1 cellular context compared by ENCODE assay signal in genomic region chr12:123089631-123090353, GRCh38.
A peak's percentile ranks its signal among the peaks of the same experiment; 100 is the strongest.
TF ChIP-seq lines count a peak whose summit lies in the region.

No MANE protein-coding gene starts in this region.

TF ChIP-seq in K562, 482 proteins besides CTCF, POLR2A, EP300 and RAD21 (continued from another document and continues in another):
- TF ChIP-seq ZBTB11 (CRISPR knock-in tag; IDR thresholded peaks at IDR 0.05) = no peak
- no peak for TF ChIP-seq ZNF668 (CRISPR knock-in tag; IDR thresholded peaks at IDR 0.05)
- TF ChIP-seq THAP12 (CRISPR knock-in tag; IDR thresholded peaks at IDR 0.05) = no peak
- peak; percentile 44; the same call in 1 of the 2 replicates for TF ChIP-seq PML (IDR thresholded peaks at IDR 0.05; ENCODE audit: low read length)
- no peak for TF ChIP-seq ZKSCAN1 (IDR thresholded peaks at IDR 0.05; ENCODE audit: low read depth, low read length)
- TF ChIP-seq SNIP1 (IDR thresholded peaks at IDR 0.05; ENCODE audit: low read depth) = no peak
- no peak for TF ChIP-seq NR4A1 (CRISPR knock-in tag; IDR thresholded peaks at IDR 0.05)
- no peak for TF ChIP-seq NR4A1 (tag; IDR thresholded peaks at IDR 0.05)
- TF ChIP-seq HDAC6 (IDR thresholded peaks at IDR 0.05; ENCODE audit: low read depth, low read length) = no peak
- TF ChIP-seq XRCC5 (IDR thresholded peaks at IDR 0.05; ENCODE audit: low read depth, low read length) = no peak
- TF ChIP-seq TFAM (CRISPR knock-in tag; conservative IDR thresholded peaks at IDR 0.05) = no peak
- TF ChIP-seq BMI1 (IDR thresholded peaks at IDR 0.05; ENCODE audit: low read length) = no peak
- TF ChIP-seq FOXP4 (CRISPR knock-in tag; IDR thresholded peaks at IDR 0.05; ENCODE audit: borderline replicate concordance) = no peak
- no peak for TF ChIP-seq ZNF24 (IDR thresholded peaks at IDR 0.05)
- no peak for TF ChIP-seq KDM2B (CRISPR knock-in tag; IDR thresholded peaks at IDR 0.05)
- no peak for TF ChIP-seq ERF (CRISPR knock-in tag; IDR thresholded peaks at IDR 0.05)
- no peak for TF ChIP-seq ETV6 (IDR thresholded peaks at IDR 0.05; ENCODE audit: borderline replicate concordance in 1 of 2, low read depth in 2 of 2, low read length in 1 of 2)
- TF ChIP-seq ETV6 (CRISPR knock-in tag; IDR thresholded peaks at IDR 0.05; ENCODE audit: borderline replicate concordance) = no peak
- no peak for TF ChIP-seq SIN3A (IDR thresholded peaks at IDR 0.05; ENCODE audit: borderline replicate concordance in 2 of 2, control insufficient read depth in 1 of 2, low read depth in 2 of 2, low read length in 2 of 2)
- 0 out of 2 replicates have a peak, but pooled peaks have one; percentile 24 for TF ChIP-seq BACH1 (tag; IDR thresholded peaks at IDR 0.05)
- TF ChIP-seq MXD1 (CRISPR knock-in tag; IDR thresholded peaks at IDR 0.05; ENCODE audit: borderline replicate concordance, poor library complexity, severe bottlenecking) = no peak
- peak; percentile 12; the same call in 1 of the 2 replicates for TF ChIP-seq MAFK (IDR thresholded peaks at IDR 0.05; ENCODE audit: low read length)
- peak; percentile 41 to 66; a peak in 2 of 4 replicates for TF ChIP-seq ARNT (IDR thresholded peaks at IDR 0.05)
- TF ChIP-seq TBL1XR1 (IDR thresholded peaks at IDR 0.05; ENCODE audit: low read length in 2 of 2) = peak in 1 of 2 experiments; percentile 67; a peak in 1 of 4 replicates
- no peak for TF ChIP-seq PRMT5 (CRISPR knock-in tag; IDR thresholded peaks at IDR 0.05)
- no peak for TF ChIP-seq TRIM25 (IDR thresholded peaks at IDR 0.05; ENCODE audit: borderline replicate concordance)
- no peak for TF ChIP-seq FOXA1 (IDR thresholded peaks at IDR 0.05; ENCODE audit: borderline replicate concordance)
- no peak for TF ChIP-seq HEY1 (CRISPR knock-in tag; IDR thresholded peaks at IDR 0.05; ENCODE audit: borderline replicate concordance)
- no peak for TF ChIP-seq RB1 (IDR thresholded peaks at IDR 0.05; ENCODE audit: low read depth)
- no peak for TF ChIP-seq PRPF4 (IDR thresholded peaks at IDR 0.05; ENCODE audit: insufficient read depth, low read depth, low read length, poor library complexity, severe bottlenecking)
- no peak for TF ChIP-seq ZNF507 (tag; conservative IDR thresholded peaks at IDR 0.05)
- TF ChIP-seq ZBTB33 (CRISPR knock-in tag; IDR thresholded peaks at IDR 0.05) = no peak
- TF ChIP-seq POLR2AphosphoS2 (IDR thresholded peaks at IDR 0.05; ENCODE audit: low read length) = no peak
- TF ChIP-seq ATF6 (CRISPR knock-in tag; IDR thresholded peaks at IDR 0.05) = no peak
- TF ChIP-seq HCFC1 (IDR thresholded peaks at IDR 0.05; ENCODE audit: low read depth, low read length) = no peak
- TF ChIP-seq YBX1 (IDR thresholded peaks at IDR 0.05) = no peak
- no peak for TF ChIP-seq ZNF408 (CRISPR knock-in tag; IDR thresholded peaks at IDR 0.05; ENCODE audit: low read depth)
- TF ChIP-seq AFF4 (CRISPR knock-in tag; IDR thresholded peaks at IDR 0.05) = no peak
- TF ChIP-seq MED1 (CRISPR knock-in tag; IDR thresholded peaks at IDR 0.05; ENCODE audit: borderline replicate concordance) = no peak
- TF ChIP-seq PURB (CRISPR knock-in tag; IDR thresholded peaks at IDR 0.05; ENCODE audit: low read depth) = no peak
- no peak for TF ChIP-seq KAT7 (CRISPR knock-in tag; IDR thresholded peaks at IDR 0.05; ENCODE audit: borderline replicate concordance)
- no peak for TF ChIP-seq NFATC3 (IDR thresholded peaks at IDR 0.05)
- no peak for TF ChIP-seq FUS (optimal IDR thresholded peaks at IDR 0.05; ENCODE audit: low read depth, low read length)
